Comparison of ENCODE assay signal across 8 cellular contexts in genomic region chr9:127567119-127567897, GRCh38. TPM values are rescaled to one million over a fixed set of nuclear protein-coding genes. Genes with fewer than 3 reads are reported as not detected.
DNase-seq lines count a peak whose midpoint lies in the region; ATAC-seq and TF ChIP-seq lines count a peak whose summit lies in the region.

No MANE protein-coding gene starts in this region.

- H3K27ac Mint-ChIP-seq in CD4-positive, alpha-beta T cell = no peak overlapping the region

- no peak for ATAC-seq in CD4-positive, alpha-beta T cell (ENCODE audit: poor library complexity)
- ATAC-seq in lung (ENCODE audit: insufficient read depth, low FRiP score) = peak; percentile 22
- ATAC-seq in upper lobe of right lung = peak; percentile 63
- ATAC-seq in HG03159 (IDR thresholded peaks at IDR 0.05; ENCODE audit: unreplicated experiment) = no peak

- intact Hi-C loops in CD4-positive, alpha-beta T cell (cut with DNase I, micrococcal nuclease) = no loop called here
- intact Hi-C loops in upper lobe of right lung (cut with DNase I) = no loop called here

- WGBS in lung, 2 donors = 20 to 37% methylated on average over 19 of the region's 19 CpGs

- H3K4me1 ChIP-seq in lung (ENCODE audit: control insufficient read depth in 2 of 2, insufficient read depth in 2 of 2, low read length in 2 of 2) = peaks cover 0 to 20% of the 10 kb centered on the region in 2 donors
- peaks cover 48% of the 10 kb centered on the region for H3K4me1 ChIP-seq in upper lobe of right lung

- H3K36me3 Mint-ChIP-seq in CD4-positive, alpha-beta T cell (ENCODE audit: low read depth) = no peaks in the 10 kb centered on the region

- H3K4me3 Mint-ChIP-seq in CD4-positive, alpha-beta T cell = peak overlapping the region; percentile 52

- H3K36me3 ChIP-seq in lung (ENCODE audit: control insufficient read depth in 2 of 2, insufficient read depth in 2 of 2, low read length in 2 of 2) (peaks cover 0 to 5% of the 10 kb centered on the region in 2 donors), upper lobe of right lung (peaks cover 6% of the 10 kb centered on the region)

- H3K4me1 Mint-ChIP-seq in CD4-positive, alpha-beta T cell (ENCODE audit: low read depth) = peaks cover 20% of the 10 kb centered on the region

- no peaks in the 10 kb centered on the region for H3K27me3 Mint-ChIP-seq in CD4-positive, alpha-beta T cell

- H3K27ac ChIP-seq in CD4-positive, alpha-beta T cell (ENCODE audit: low read depth, low read length) = no peak overlapping the region
- peak overlapping the region; percentile 76 to 92 for H3K27ac ChIP-seq in lung (ENCODE audit: low read depth in 1 of 2, low read length in 1 of 2)
- peak overlapping the region; percentile 91 for H3K27ac ChIP-seq in upper lobe of right lung

- TF ChIP-seq POLR2A in NB4 (IDR thresholded peaks at IDR 0.05; ENCODE audit: extremely low read depth, insufficient read length) = no peak

- H3K9me3 Mint-ChIP-seq in CD4-positive, alpha-beta T cell = no peaks in the 10 kb centered on the region

- DNase-seq in CD4-positive, alpha-beta T cell = no peak
- DNase-seq in NB4 (ENCODE audit: low read depth) = peak; percentile 40
- no peak for DNase-seq in choroid plexus epithelial cell (ENCODE audit: low read depth)
- peak; percentile 76 for DNase-seq in lung (ENCODE audit: low spot score)
- peak; percentile 89 for DNase-seq in upper lobe of right lung
- DNase-seq in OCI-M2 (lab: John Stamatoyannopoulos, UW; ENCODE audit: unreplicated experiment) = no peak
- no peak for DNase-seq in dedifferentiated amniotic fluid mesenchymal stem cell (ENCODE audit: extremely low spot score)

- no peaks in the 10 kb centered on the region for H3K27me3 ChIP-seq in CD4-positive, alpha-beta T cell (ENCODE audit: control insufficient read depth, insufficient read depth, low read length)
- H3K27me3 ChIP-seq in lung (ENCODE audit: control insufficient read depth, insufficient read depth) (no peaks in the 10 kb centered on the region), upper lobe of right lung (no peaks in the 10 kb centered on the region)

- no peaks in the 10 kb centered on the region for H3K9me3 ChIP-seq in CD4-positive, alpha-beta T cell (ENCODE audit: control insufficient read depth, low read length)
- H3K9me3 ChIP-seq in lung (ENCODE audit: control insufficient read depth in 2 of 2, insufficient read depth in 1 of 2, low read length in 1 of 2) = no peaks in the 10 kb centered on the region
- H3K9me3 ChIP-seq in upper lobe of right lung = no peaks in the 10 kb centered on the region

- CTCF ChIA-PET in CD4-positive, alpha-beta T cell (lab: Charles Lee) = no interaction called here

- H3K4me3 ChIP-seq in NB4 (ENCODE audit: low read depth, low read length) (peak overlapping the region; percentile 62), choroid plexus epithelial cell (ENCODE audit: low read depth, low read length) (peak overlapping the region; percentile 88), lung (peak overlapping the region; percentile 92), upper lobe of right lung (peak overlapping the region; percentile 92)

- POLR2A ChIA-PET in CD4-positive, alpha-beta T cell (lab: Charles Lee) = interaction anchor here (1.0 to 1.3 kb wide), 2 partner anchors 9 to 22 kb away, joined by 4 to 5 read pairs; no protein-coding TSS in a partner anchor

- no peak for TF ChIP-seq CTCF in CD4-positive, alpha-beta T cell (IDR thresholded peaks at IDR 0.05)
- TF ChIP-seq CTCF in NB4 (IDR thresholded peaks at IDR 0.05; ENCODE audit: low read depth, low read length) (no peak), choroid plexus epithelial cell (conservative IDR thresholded peaks at IDR 0.05; ENCODE audit: low read depth, low read length) (no peak), lung (IDR thresholded peaks at IDR 0.05; ENCODE audit: control extremely low read depth, extremely low read depth) (no peak), upper lobe of right lung (IDR thresholded peaks at IDR 0.05) (no peak)

RNA-seq across cellular contexts. Expression of gene STXBP1, which starts 44.8 kb away (rescaled TPM):
- 1 to 10 TPM; 1.9 to 3.4 TPM for total RNA-seq in CD4-positive, alpha-beta T cell
- 10 to 100 TPM; 61.5 to 65.8 TPM for total RNA-seq in lung
- 10 to 100 TPM; 19.2 to 32.0 TPM for polyA plus RNA-seq in lung
- 92.1 TPM for total RNA-seq in upper lobe of right lung

Comparison
In these comparisons a context has a peak if more than half of its experiments do, and no peak if none do; other contexts are left out.
1. ATAC-seq: peak in lung (single experiment) and upper lobe of right lung (single experiment); none in CD4-positive, alpha-beta T cell (single experiment) and HG03159 (single experiment).
2. DNase-seq: peak in NB4 (single experiment), lung (single experiment) and upper lobe of right lung (single experiment); none in CD4-positive, alpha-beta T cell (0 of 10), choroid plexus epithelial cell (single experiment), OCI-M2 (single experiment) and dedifferentiated amniotic fluid mesenchymal stem cell (single experiment).
3. RNA of gene STXBP1, which starts 44.8 kb away (total RNA-seq): 92.1 TPM in upper lobe of right lung (single experiment) and 61.5 to 65.8 TPM in lung; 1.9 to 3.4 TPM in CD4-positive, alpha-beta T cell; every median in the first group is over 10 times any median in the second.
4. Peak in every context shown above with its lines, with median percentiles within 50 percentile points of each other: H3K4me3 ChIP-seq.